Comparison of ENCODE assay signal across 1 cellular context in the genomic region with DNA sequence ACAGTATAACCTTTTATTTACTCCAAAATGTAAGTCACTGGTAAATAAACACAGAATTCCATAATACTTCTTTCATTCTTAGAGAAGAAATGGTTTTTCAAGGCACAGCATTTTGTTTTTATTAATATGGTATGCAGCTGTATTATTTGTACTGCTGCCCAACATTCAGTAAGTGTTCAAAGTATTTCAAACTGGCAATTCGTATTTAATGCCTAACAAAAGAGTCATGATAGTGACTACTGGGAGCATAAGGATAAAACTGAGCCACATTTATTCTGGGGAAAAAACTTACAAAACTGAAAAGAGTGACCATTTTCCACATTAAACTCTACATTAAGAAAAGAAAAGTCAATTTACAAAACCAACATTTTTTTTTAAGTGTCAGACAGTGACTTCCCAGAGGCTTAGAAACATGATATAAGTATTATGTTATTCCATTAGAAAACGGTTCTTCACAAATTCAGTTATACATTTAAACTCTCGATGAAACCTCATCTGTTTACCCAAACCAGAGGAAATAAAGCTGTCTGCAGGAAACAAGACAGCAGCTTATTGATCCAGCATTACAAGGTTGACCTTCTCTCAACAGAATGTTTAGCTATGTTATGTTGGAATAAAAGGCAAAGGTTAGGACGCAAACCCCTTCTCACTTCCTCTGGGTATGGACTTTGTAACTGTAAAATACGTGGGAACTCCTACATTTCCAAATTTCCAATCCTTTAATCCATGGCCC.
TF ChIP-seq lines count a peak whose summit lies in the region.

No MANE protein-coding gene starts in this region.

TF ChIP-seq in HepG2, 621 proteins besides CTCF, POLR2A, EP300 and RAD21 (continued from another document):
- TF ChIP-seq, protein P1, sequence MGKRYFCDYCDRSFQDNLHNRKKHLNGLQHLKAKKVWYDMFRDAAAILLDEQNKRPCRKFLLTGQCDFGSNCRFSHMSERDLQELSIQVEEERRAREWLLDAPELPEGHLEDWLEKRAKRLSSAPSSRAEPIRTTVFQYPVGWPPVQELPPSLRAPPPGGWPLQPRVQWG (CRISPR knock-in tag; IDR thresholded peaks at IDR 0.05; ENCODE audit: borderline replicate concordance, low read depth), result no peak
- no peak for TF ChIP-seq ZNF558 (CRISPR knock-in tag; IDR thresholded peaks at IDR 0.05; ENCODE audit: borderline replicate concordance)
- TF ChIP-seq ZNF782 (CRISPR knock-in tag; IDR thresholded peaks at IDR 0.05; ENCODE audit: borderline replicate concordance), result no peak
- TF ChIP-seq ZC3H13 (CRISPR knock-in tag; IDR thresholded peaks at IDR 0.05), result no peak
- peak; percentile 98 for TF ChIP-seq FOXO1 (CRISPR knock-in tag; IDR thresholded peaks at IDR 0.05)
- TF ChIP-seq ZNF264 (CRISPR knock-in tag; IDR thresholded peaks at IDR 0.05), result peak; percentile 98
- peak; percentile 58; the same call in 1 of the 2 replicates for TF ChIP-seq ZNF629 (CRISPR knock-in tag; conservative IDR thresholded peaks at IDR 0.05)
- TF ChIP-seq, protein P2, sequence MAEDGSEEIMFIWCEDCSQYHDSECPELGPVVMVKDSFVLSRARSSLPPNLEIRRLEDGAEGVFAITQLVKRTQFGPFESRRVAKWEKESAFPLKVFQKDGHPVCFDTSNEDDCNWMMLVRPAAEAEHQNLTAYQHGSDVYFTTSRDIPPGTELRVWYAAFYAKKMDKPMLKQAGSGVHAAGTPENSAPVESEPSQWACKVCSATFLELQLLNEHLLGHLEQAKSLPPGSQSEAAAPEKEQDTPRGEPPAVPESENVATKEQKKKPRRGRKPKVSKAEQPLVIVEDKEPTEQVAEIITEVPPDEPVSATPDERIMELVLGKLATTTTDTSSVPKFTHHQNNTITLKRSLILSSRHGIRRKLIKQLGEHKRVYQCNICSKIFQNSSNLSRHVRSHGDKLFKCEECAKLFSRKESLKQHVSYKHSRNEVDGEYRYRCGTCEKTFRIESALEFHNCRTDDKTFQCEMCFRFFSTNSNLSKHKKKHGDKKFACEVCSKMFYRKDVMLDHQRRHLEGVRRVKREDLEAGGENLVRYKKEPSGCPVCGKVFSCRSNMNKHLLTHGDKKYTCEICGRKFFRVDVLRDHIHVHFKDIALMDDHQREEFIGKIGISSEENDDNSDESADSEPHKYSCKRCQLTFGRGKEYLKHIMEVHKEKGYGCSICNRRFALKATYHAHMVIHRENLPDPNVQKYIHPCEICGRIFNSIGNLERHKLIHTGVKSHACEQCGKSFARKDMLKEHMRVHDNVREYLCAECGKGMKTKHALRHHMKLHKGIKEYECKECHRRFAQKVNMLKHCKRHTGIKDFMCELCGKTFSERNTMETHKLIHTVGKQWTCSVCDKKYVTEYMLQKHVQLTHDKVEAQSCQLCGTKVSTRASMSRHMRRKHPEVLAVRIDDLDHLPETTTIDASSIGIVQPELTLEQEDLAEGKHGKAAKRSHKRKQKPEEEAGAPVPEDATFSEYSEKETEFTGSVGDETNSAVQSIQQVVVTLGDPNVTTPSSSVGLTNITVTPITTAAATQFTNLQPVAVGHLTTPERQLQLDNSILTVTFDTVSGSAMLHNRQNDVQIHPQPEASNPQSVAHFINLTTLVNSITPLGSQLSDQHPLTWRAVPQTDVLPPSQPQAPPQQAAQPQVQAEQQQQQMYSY (CRISPR knock-in tag; IDR thresholded peaks at IDR 0.05), result no peak
- TF ChIP-seq NR2F6 (IDR thresholded peaks at IDR 0.05), result peak; percentile 97
- peak; percentile 98 for TF ChIP-seq NR2F6 (CRISPR knock-in tag; IDR thresholded peaks at IDR 0.05)
- peak; percentile 99 for TF ChIP-seq MIXL1 (CRISPR knock-in tag; IDR thresholded peaks at IDR 0.05)
- no peak for TF ChIP-seq CC2D1A (CRISPR knock-in tag; IDR thresholded peaks at IDR 0.05)
- TF ChIP-seq HMG20A (CRISPR knock-in tag; IDR thresholded peaks at IDR 0.05; ENCODE audit: borderline replicate concordance), result peak; percentile 97
- TF ChIP-seq CREB1 (IDR thresholded peaks at IDR 0.05), result no peak
- TF ChIP-seq CREB1 (CRISPR knock-in tag; IDR thresholded peaks at IDR 0.05), result peak; percentile 85
- TF ChIP-seq NFE2 (CRISPR knock-in tag; IDR thresholded peaks at IDR 0.05), result no peak
- no peak for TF ChIP-seq ZNF766 (CRISPR knock-in tag; IDR thresholded peaks at IDR 0.05; ENCODE audit: borderline replicate concordance)
- TF ChIP-seq, protein P3, sequence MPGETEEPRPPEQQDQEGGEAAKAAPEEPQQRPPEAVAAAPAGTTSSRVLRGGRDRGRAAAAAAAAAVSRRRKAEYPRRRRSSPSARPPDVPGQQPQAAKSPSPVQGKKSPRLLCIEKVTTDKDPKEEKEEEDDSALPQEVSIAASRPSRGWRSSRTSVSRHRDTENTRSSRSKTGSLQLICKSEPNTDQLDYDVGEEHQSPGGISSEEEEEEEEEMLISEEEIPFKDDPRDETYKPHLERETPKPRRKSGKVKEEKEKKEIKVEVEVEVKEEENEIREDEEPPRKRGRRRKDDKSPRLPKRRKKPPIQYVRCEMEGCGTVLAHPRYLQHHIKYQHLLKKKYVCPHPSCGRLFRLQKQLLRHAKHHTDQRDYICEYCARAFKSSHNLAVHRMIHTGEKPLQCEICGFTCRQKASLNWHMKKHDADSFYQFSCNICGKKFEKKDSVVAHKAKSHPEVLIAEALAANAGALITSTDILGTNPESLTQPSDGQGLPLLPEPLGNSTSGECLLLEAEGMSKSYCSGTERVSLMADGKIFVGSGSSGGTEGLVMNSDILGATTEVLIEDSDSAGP (CRISPR knock-in tag; IDR thresholded peaks at IDR 0.05; ENCODE audit: borderline replicate concordance), result no peak
- TF ChIP-seq, protein P4, sequence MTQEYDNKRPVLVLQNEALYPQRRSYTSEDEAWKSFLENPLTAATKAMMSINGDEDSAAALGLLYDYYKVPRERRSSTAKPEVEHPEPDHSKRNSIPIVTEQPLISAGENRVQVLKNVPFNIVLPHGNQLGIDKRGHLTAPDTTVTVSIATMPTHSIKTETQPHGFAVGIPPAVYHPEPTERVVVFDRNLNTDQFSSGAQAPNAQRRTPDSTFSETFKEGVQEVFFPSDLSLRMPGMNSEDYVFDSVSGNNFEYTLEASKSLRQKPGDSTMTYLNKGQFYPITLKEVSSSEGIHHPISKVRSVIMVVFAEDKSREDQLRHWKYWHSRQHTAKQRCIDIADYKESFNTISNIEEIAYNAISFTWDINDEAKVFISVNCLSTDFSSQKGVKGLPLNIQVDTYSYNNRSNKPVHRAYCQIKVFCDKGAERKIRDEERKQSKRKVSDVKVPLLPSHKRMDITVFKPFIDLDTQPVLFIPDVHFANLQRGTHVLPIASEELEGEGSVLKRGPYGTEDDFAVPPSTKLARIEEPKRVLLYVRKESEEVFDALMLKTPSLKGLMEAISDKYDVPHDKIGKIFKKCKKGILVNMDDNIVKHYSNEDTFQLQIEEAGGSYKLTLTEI (CRISPR knock-in tag; conservative IDR thresholded peaks at IDR 0.05), result no peak
- TF ChIP-seq SALL2 (CRISPR knock-in tag; IDR thresholded peaks at IDR 0.05), result no peak
- TF ChIP-seq ZNF331 (CRISPR knock-in tag; IDR thresholded peaks at IDR 0.05), result peak; percentile 94
- TF ChIP-seq ATAD3A (CRISPR knock-in tag; IDR thresholded peaks at IDR 0.05), result no peak
- TF ChIP-seq ZNF383 (CRISPR knock-in tag; IDR thresholded peaks at IDR 0.05; ENCODE audit: borderline replicate concordance), result no peak
- TF ChIP-seq ZNF552 (CRISPR knock-in tag; IDR thresholded peaks at IDR 0.05; ENCODE audit: borderline replicate concordance), result no peak
TF ChIP-seq in HepG2: peak in this region for 226.
